ENCODE assay signal across 8 cellular contexts in the genomic region with DNA sequence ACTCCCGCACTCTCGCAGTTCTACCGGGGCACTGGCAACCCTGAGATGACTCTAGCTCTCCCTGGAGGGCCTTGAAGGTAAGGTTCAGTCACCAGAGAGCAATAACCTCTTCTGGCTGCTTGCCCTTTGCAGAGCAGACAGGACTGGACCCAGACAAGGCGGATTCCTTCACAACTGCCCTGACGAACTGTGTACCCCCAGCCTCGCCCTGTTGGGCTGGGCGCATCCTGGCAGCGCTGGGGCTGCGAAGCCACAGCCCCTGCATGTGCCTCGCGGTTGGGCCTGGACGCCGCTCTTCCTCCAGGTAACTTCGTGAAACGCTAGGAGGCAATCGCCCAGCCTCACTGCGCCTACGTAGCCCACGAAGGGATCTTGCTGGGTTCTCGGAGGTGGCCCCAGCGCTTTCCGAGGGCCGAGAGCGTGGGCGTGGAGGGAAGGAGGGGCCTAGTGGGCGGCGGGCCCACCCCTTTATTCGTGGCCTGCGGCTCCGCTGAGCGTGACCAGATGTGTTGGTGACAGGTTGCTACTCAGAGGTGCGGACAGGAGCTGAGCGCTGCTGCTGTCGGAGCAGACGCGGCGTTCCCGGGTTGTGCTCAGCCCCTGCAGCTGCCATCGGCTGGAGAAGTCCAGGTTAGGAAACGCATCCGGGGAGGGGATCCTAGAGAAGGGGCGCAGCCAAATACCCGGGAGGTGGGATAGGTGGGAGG. TPM values are rescaled to one million over a fixed set of nuclear protein-coding genes. Genes with fewer than 3 reads are reported as not detected.
DNase-seq lines count a peak whose midpoint lies in the region; ATAC-seq and TF ChIP-seq lines count a peak whose summit lies in the region.

No MANE protein-coding gene starts in this region.

- no peaks in the 10 kb centered on the region for H3K9me2 ChIP-seq in GM23248 (ENCODE audit: insufficient read depth)

- peaks cover 3% of the 10 kb centered on the region; the same call in 1 of the 2 replicates for H3F3A ChIP-seq in GM23248 (ENCODE audit: insufficient read depth)

- H3K27ac Mint-ChIP-seq in activated CD4-positive, alpha-beta T cell treated with anti-CD3 and anti-CD28 coated beads, Interleukin-2, amount 10 ng/mL, durations not matched to agents 7 days and 5 days = no peak overlapping the region

- H3K4me1 ChIP-seq in GM23248 (ENCODE audit: insufficient read depth) (no peaks in the 10 kb centered on the region; the same call in 1 of the 2 replicates), esophagus squamous epithelium (peaks cover 0 to 43% (median 0%) of the 10 kb centered on the region in 3 donors), prostate gland (replicated peaks) (no peaks in the 10 kb centered on the region)

- POLR2A ChIA-PET in activated CD4-positive, alpha-beta T cell treated with anti-CD3 and anti-CD28 coated beads, Interleukin-2, amount 10 ng/mL, durations not matched to agents 7 days and 5 days (lab: Charles Lee) = interaction anchor here (0.6 kb wide), 1 partner anchor 474 kb away, joined by 4 read pairs; no protein-coding TSS in a partner anchor

- peak overlapping the region; percentile 89 for H3K4me2 ChIP-seq in GM23248 (ENCODE audit: unreplicated experiment)

- TF ChIP-seq POLR2A in esophagus squamous epithelium (IDR thresholded peaks at IDR 0.05) = no peak
- no peak for TF ChIP-seq POLR2A in prostate gland (IDR thresholded peaks at IDR 0.05)

- H3K4me3 ChIP-seq in GM23248 (peak overlapping the region; percentile 89), esophagus squamous epithelium (peak overlapping the region; percentile 6 to 71 (median 54)), prostate gland (peak overlapping the region; percentile 41 to 45)

- no peak for TF ChIP-seq CTCF in esophagus squamous epithelium (IDR thresholded peaks at IDR 0.05)
- no peak for TF ChIP-seq CTCF in prostate gland (IDR thresholded peaks at IDR 0.05)

- H3K9me3 Mint-ChIP-seq in activated CD4-positive, alpha-beta T cell treated with anti-CD3 and anti-CD28 coated beads, Interleukin-2, amount 10 ng/mL, durations not matched to agents 7 days and 5 days = no peaks in the 10 kb centered on the region

- H3K9ac ChIP-seq in GM23248 = peak overlapping the region; percentile 85

- H3K4me1 Mint-ChIP-seq in activated CD4-positive, alpha-beta T cell treated with anti-CD3 and anti-CD28 coated beads, Interleukin-2, amount 10 ng/mL, durations not matched to agents 7 days and 5 days = peaks cover 22% of the 10 kb centered on the region

- no peaks in the 10 kb centered on the region for H4K20me1 ChIP-seq in GM23248 (ENCODE audit: insufficient read depth)

- peaks cover 15% of the 10 kb centered on the region for H3K79me2 ChIP-seq in GM23248 (ENCODE audit: insufficient read depth)

- H3K27ac ChIP-seq in GM23248 = no peak overlapping the region
- H3K27ac ChIP-seq in esophagus squamous epithelium = no peak overlapping the region
- H3K27ac ChIP-seq in prostate gland = no peak overlapping the region

- H3K36me3 ChIP-seq in GM23248 (ENCODE audit: low read depth) (no peaks in the 10 kb centered on the region), esophagus squamous epithelium (no peaks in the 10 kb centered on the region), prostate gland (no peaks in the 10 kb centered on the region)

- H2AFZ ChIP-seq in GM23248 = no peak overlapping the region

- peaks cover 34% of the 10 kb centered on the region for H3K27me3 Mint-ChIP-seq in activated CD4-positive, alpha-beta T cell treated with anti-CD3 and anti-CD28 coated beads, Interleukin-2, amount 10 ng/mL, durations not matched to agents 7 days and 5 days

- in situ Hi-C loops in GM23248 (cut with MboI) = loop anchor here (25.0 kb wide), 1 partner anchor 399 kb away; no protein-coding TSS in a partner anchor

- H3K4me3 Mint-ChIP-seq in activated CD4-positive, alpha-beta T cell treated with anti-CD3 and anti-CD28 coated beads, Interleukin-2, amount 10 ng/mL, durations not matched to agents 7 days and 5 days = peak overlapping the region; percentile 53

- no peak for ATAC-seq in HG03432 (IDR thresholded peaks at IDR 0.05; ENCODE audit: unreplicated experiment)
- no peak for ATAC-seq in GM18873 (IDR thresholded peaks at IDR 0.05; ENCODE audit: low FRiP score, unreplicated experiment)

- no peaks in the 10 kb centered on the region for H3K9me3 ChIP-seq in GM23248 (ENCODE audit: low read depth)
- no peaks in the 10 kb centered on the region for H3K9me3 ChIP-seq in esophagus squamous epithelium
- no peaks in the 10 kb centered on the region for H3K9me3 ChIP-seq in prostate gland

- intact Hi-C loops in esophagus squamous epithelium (cut with DNase I) = no loop called here
- intact Hi-C loops in prostate gland (cut with DNase I) = loop anchor here (5.0 to 10.0 kb wide), 3 partner anchors 149 to 399 kb away; no protein-coding TSS in a partner anchor

- no peaks in the 10 kb centered on the region for H3K36me3 Mint-ChIP-seq in activated CD4-positive, alpha-beta T cell treated with anti-CD3 and anti-CD28 coated beads, Interleukin-2, amount 10 ng/mL, durations not matched to agents 7 days and 5 days (ENCODE audit: low read depth)

- H3K27me3 ChIP-seq in GM23248 (replicated peaks; ENCODE audit: insufficient read depth) = no peaks in the 10 kb centered on the region
- peaks cover 0 to 26% (median 0%) of the 10 kb centered on the region in 4 donors for H3K27me3 ChIP-seq in esophagus squamous epithelium
- H3K27me3 ChIP-seq in prostate gland (replicated peaks; ENCODE audit: insufficient read depth) = no peaks in the 10 kb centered on the region

- WGBS in GM23248 (ENCODE audit: low coverage in 1 of 2, low lambda C conversion rate in 2 of 2, missing lambda C conversion rate in 2 of 2), 2 experiments = 39 to 80% methylated on average over 6 to 39 of the region's 43 CpGs
- WGBS in esophagus squamous epithelium, 2 donors = 43% methylated on average over 6 of the region's 43 CpGs; no CpG with 5 or more reads in 1 of the 2 donors
- 8% methylated on average over 18 of the region's 43 CpGs for WGBS in prostate gland

- DNase-seq in GM23248 (peak; percentile 16), esophagus squamous epithelium (lab: John Stamatoyannopoulos, UW) (no peak), prostate gland (ENCODE audit: low spot score) (no peak), HPDE6-E6E7 (ENCODE audit: extremely low spot score) (no peak), SIG-M5 treated with dmso at 0.1 percent for 504 hours (lab: John Stamatoyannopoulos, UW; ENCODE audit: unreplicated experiment) (no peak)
- peak; percentile 11 for DNase-seq in activated CD4-positive, alpha-beta T cell treated with anti-CD3 and anti-CD28 coated beads, Interleukin-2, amount 10 ng/mL, durations not matched to agents 7 days and 5 days

- CTCF ChIA-PET in activated CD4-positive, alpha-beta T cell treated with anti-CD3 and anti-CD28 coated beads, Interleukin-2, amount 10 ng/mL, durations not matched to agents 7 days and 5 days (lab: Charles Lee) = interaction anchor here (0.7 to 1.4 kb wide), 2 partner anchors 15 to 121 kb away, joined by 3 to 4 read pairs; no protein-coding TSS in a partner anchor

RNA-seq across cellular contexts. Expression of gene MAMLD1, which starts 1.9 kb away (rescaled TPM):
- total RNA-seq in GM23248 (2014; rRNA removed; shearing (Covaris generic)) = 4.1 and 23.1 TPM in 2 replicates
- polyA plus RNA-seq in GM23248 (2016; fragmentation: Nextera tagmentation; extraction: Ambion mirVana) = 9.0 and 10.1 TPM in 2 replicates
- total RNA-seq in activated CD4-positive, alpha-beta T cell treated with anti-CD3 and anti-CD28 coated beads, Interleukin-2, amount 10 ng/mL, durations not matched to agents 7 days and 5 days = 1 to 10 TPM; 2.4 to 3.4 TPM
- total RNA-seq in esophagus squamous epithelium (1 to 10 TPM in 2 of 4 donors, under 1 TPM in 2; 0.23 to 2.1 (median 0.96) TPM), prostate gland (10 to 100 TPM in 1 of 2 donors, 1 to 10 TPM in 1; 2.2 to 51.7 TPM)

Comparison
In these comparisons a context has a peak if more than half of its experiments do, and no peak if none do; other contexts are left out.
1. DNase-seq: peak in GM23248 (single experiment) and activated CD4-positive, alpha-beta T cell treated with anti-CD3 and anti-CD28 coated beads, Interleukin-2, amount 10 ng/mL, durations not matched to agents 7 days and 5 days (single experiment); none in esophagus squamous epithelium (single experiment), prostate gland (single experiment), HPDE6-E6E7 (single experiment) and SIG-M5 treated with dmso at 0.1 percent for 504 hours (single experiment).
2. Peak in every context shown above with its lines, with median percentiles within 50 percentile points of each other: H3K4me3 ChIP-seq.